Comparison of ENCODE assay signal across 1 cellular context in genomic region chr1:161171191-161171590, GRCh38.
TF ChIP-seq lines count a peak whose summit lies in the region.

No MANE protein-coding gene starts in this region.

TF ChIP-seq in IMR-90, 13 proteins besides CTCF, POLR2A, EP300 and RAD21:
- TF ChIP-seq MXI1 (IDR thresholded peaks at IDR 0.05; ENCODE audit: borderline replicate concordance, low read depth, low read length), result no peak
- no peak for TF ChIP-seq BHLHE40 (IDR thresholded peaks at IDR 0.05; ENCODE audit: low read depth, low read length)
- no peak for TF ChIP-seq NFE2L2 (IDR thresholded peaks at IDR 0.05; ENCODE audit: low read depth, low read length)
- TF ChIP-seq CHD1 (IDR thresholded peaks at IDR 0.05; ENCODE audit: low read depth, low read length), result no peak
- no peak for TF ChIP-seq FOS (IDR thresholded peaks at IDR 0.05; ENCODE audit: low read depth, low read length)
- TF ChIP-seq MAZ (IDR thresholded peaks at IDR 0.05; ENCODE audit: borderline replicate concordance, low read depth, low read length), result no peak
- TF ChIP-seq RFX5 (IDR thresholded peaks at IDR 0.05; ENCODE audit: low read depth, low read length), result no peak
- no peak for TF ChIP-seq SMC3 (IDR thresholded peaks at IDR 0.05; ENCODE audit: low read depth, low read length)
- TF ChIP-seq CEBPB (IDR thresholded peaks at IDR 0.05; ENCODE audit: low read depth, low read length), result no peak
- TF ChIP-seq, protein P1, sequence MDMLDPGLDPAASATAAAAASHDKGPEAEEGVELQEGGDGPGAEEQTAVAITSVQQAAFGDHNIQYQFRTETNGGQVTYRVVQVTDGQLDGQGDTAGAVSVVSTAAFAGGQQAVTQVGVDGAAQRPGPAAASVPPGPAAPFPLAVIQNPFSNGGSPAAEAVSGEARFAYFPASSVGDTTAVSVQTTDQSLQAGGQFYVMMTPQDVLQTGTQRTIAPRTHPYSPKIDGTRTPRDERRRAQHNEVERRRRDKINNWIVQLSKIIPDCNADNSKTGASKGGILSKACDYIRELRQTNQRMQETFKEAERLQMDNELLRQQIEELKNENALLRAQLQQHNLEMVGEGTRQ (IDR thresholded peaks at IDR 0.05; ENCODE audit: low read depth, low read length), result no peak
- TF ChIP-seq MAFK (IDR thresholded peaks at IDR 0.05; ENCODE audit: low read depth, low read length), result no peak
- no peak for TF ChIP-seq RCOR1 (IDR thresholded peaks at IDR 0.05; ENCODE audit: insufficient replicate concordance, low read length)
- TF ChIP-seq, protein P2, sequence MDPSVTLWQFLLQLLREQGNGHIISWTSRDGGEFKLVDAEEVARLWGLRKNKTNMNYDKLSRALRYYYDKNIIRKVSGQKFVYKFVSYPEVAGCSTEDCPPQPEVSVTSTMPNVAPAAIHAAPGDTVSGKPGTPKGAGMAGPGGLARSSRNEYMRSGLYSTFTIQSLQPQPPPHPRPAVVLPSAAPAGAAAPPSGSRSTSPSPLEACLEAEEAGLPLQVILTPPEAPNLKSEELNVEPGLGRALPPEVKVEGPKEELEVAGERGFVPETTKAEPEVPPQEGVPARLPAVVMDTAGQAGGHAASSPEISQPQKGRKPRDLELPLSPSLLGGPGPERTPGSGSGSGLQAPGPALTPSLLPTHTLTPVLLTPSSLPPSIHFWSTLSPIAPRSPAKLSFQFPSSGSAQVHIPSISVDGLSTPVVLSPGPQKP (IDR thresholded peaks at IDR 0.05; ENCODE audit: borderline replicate concordance, low read depth, low read length), result no peak
